23 cellular contexts compared by ENCODE assay signal in genomic region chr6:49110876-49111275, GRCh38.
"Had no signal": no experiment of that assay in that cellular context is flagged by ENCODE, and none has a peak within 500 bp of the region (broad histone marks: within the 10 kb centered on the region; RNA-seq: fewer than 3 reads in every experiment).

No MANE protein-coding gene starts in this region.

- DNase-seq: naive thymus-derived CD4-positive, alpha-beta T cell; natural killer cell; occipital lobe; ovary; right cardiac atrium; right lobe of liver; sigmoid colon; small intestine; stimulated activated CD4-positive, alpha-beta T cell treated with anti-CD3 and anti-CD28 coated beads, Interleukin-15, amount 100 ng/mL, for 24 hours; stimulated activated CD4-positive, alpha-beta T cell treated with anti-CD3 and anti-CD28 coated beads, Interleukin-4, amount 100 ng/mL, for 1 hour; stimulated activated naive B cell treated with anti-CD40 and anti-IgM and Interleukin-4, amounts not matched to agents 10 μg/mL and 1 μg/mL and 100 μg/mL, for 72 hours; stimulated activated naive CD4-positive, alpha-beta T cell treated with Interleukin-2 at 50 U/mL for 16 hours; stomach; thyroid gland; trophoblast cell; upper lobe of left lung had no signal

- H3K4me1 ChIP-seq: neural progenitor cell, parathyroid adenoma, prostate gland, right lobe of liver, sigmoid colon, stomach, thyroid gland, tibial nerve, upper lobe of left lung, vagina had no signal

- H3K9me3 ChIP-seq: ovary, prostate gland, right lobe of liver, sigmoid colon, stomach, thoracic aorta, thyroid gland, tibial nerve, upper lobe of left lung, vagina had no signal

- H3K4me3 ChIP-seq: neural progenitor cell, ovary, prostate gland, right lobe of liver, sigmoid colon, stomach, thoracic aorta, thyroid gland, tibial nerve, upper lobe of left lung, vagina had no signal

- H3K27ac ChIP-seq: neural progenitor cell, ovary, parathyroid adenoma, prostate gland, right lobe of liver, sigmoid colon, stomach, thoracic aorta, thyroid gland, tibial nerve, upper lobe of left lung, vagina had no signal

- H3K27me3 ChIP-seq: neural progenitor cell, ovary, right lobe of liver, sigmoid colon, stomach, thyroid gland, tibial nerve, upper lobe of left lung, vagina had no signal

- ATAC-seq: naive thymus-derived CD4-positive, alpha-beta T cell; natural killer cell; right cardiac atrium; right lobe of liver; stimulated activated effector memory CD8-positive, alpha-beta T cell treated with anti-CD3 and anti-CD28 coated beads, Interleukin-12 subunit alpha, Interleukin-12 subunit beta, amount 100 ng/mL, for 72 hours; stimulated activated naive B cell treated with anti-CD40 and anti-IgM and Interleukin-4, amounts not matched to agents 10 μg/mL and 1 μg/mL and 100 μg/mL, for 72 hours had no signal

- H3K36me3 ChIP-seq: neural progenitor cell, ovary, prostate gland, right lobe of liver, sigmoid colon, stomach, thoracic aorta, thyroid gland, tibial nerve, upper lobe of left lung, vagina had no signal
